19 cellular contexts compared by ENCODE assay signal in the genomic region with DNA sequence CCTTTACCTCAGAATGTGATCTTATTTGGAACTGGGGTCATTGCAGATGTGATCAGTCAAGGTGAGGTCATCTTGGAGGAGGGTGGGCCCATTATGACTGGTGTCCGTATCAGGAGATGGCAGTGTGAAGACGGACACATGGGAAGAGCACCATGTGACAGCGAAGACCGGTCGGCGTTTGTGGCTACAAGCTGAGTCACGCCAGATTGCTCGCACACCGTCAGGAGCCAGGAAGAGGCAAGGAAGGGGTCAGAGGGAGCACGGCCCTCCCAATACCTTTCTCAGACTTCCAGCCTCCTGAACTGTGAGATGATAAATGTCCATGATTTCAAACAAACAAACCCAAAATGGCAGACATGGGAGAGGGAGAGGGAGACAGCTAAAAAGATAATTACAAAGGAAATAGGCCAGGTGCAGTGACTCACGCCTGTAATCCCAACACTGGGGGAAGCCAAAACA. TPM values are rescaled to one million over a fixed set of nuclear protein-coding genes. Genes with fewer than 3 reads are reported as not detected.
DNase-seq lines count a peak whose midpoint lies in the region; ATAC-seq and TF ChIP-seq lines count a peak whose summit lies in the region.
"Had no signal": no experiment of that assay in that cellular context is flagged by ENCODE, and none has a peak within 500 bp of the region (broad histone marks: within the 10 kb centered on the region; RNA-seq: fewer than 3 reads in every experiment).

No MANE protein-coding gene starts in this region.

- H3K9me3 Mint-ChIP-seq in natural killer cell treated with Interleukin-12 subunit alpha and Interleukin-12 subunit beta and Interleukin-15 and Interleukin-18, amount 100 ng/mL, for 72 hours, result no peaks in the 10 kb centered on the region
- no peaks in the 10 kb centered on the region for H3K9me3 Mint-ChIP-seq in mesothelial cell of epicardium
- H3K9me3 Mint-ChIP-seq: activated B cell treated with CpG ODN at 0.5 μM for 24 hours; endodermal cell; stimulated activated naive B cell treated with anti-CD40 and anti-IgM and Interleukin-4, amounts not matched to agents 10 μg/mL and 1 μg/mL and 100 μg/mL, for 72 hours had no signal

- ATAC-seq in natural killer cell treated with Interleukin-12 subunit alpha and Interleukin-12 subunit beta and Interleukin-15 and Interleukin-18, amount 100 ng/mL, for 72 hours, result no peak
- ATAC-seq: Right ventricle myocardium inferior; stimulated activated naive B cell treated with anti-CD40 and anti-IgM and Interleukin-4, amounts not matched to agents 10 μg/mL and 1 μg/mL and 100 μg/mL, for 72 hours had no signal

- DNase-seq in ELR (ENCODE audit: low read depth), result peak; percentile 15
- DNase-seq in SHP77 treated with DMSO at 0.1 percent for 48 hours (lab: John Stamatoyannopoulos, UW), result peak; percentile 23
- DNase-seq in natural killer cell treated with Interleukin-12 subunit alpha and Interleukin-12 subunit beta and Interleukin-15 and Interleukin-18, amount 100 ng/mL, for 72 hours (ENCODE audit: low spot score), result no peak
- DNase-seq in SIG-M5 (lab: John Stamatoyannopoulos, UW), result no peak
- DNase-seq in mesothelial cell of epicardium (ENCODE audit: low spot score in 2 of 2, unreplicated experiment in 2 of 2), result no peak
- DNase-seq: activated B cell treated with CpG ODN at 0.5 μM for 24 hours; activated effector memory CD4-positive, alpha-beta T cell treated with Interleukin-2 at 50 U/mL for 16 hours; anterior cingulate cortex; endodermal cell; IMR-90; kidney; NCI-H1930; retina; stimulated activated naive B cell treated with anti-CD40 and anti-IgM and Interleukin-4, amounts not matched to agents 10 μg/mL and 1 μg/mL and 100 μg/mL, for 72 hours; T-helper 1 cell; tibial artery had no signal

- no peaks in the 10 kb centered on the region for H3K36me3 Mint-ChIP-seq in natural killer cell treated with Interleukin-12 subunit alpha and Interleukin-12 subunit beta and Interleukin-15 and Interleukin-18, amount 100 ng/mL, for 72 hours
- H3K36me3 Mint-ChIP-seq in mesothelial cell of epicardium, result peaks cover 2% of the 10 kb centered on the region

- no peaks in the 10 kb centered on the region for H3K27me3 Mint-ChIP-seq in natural killer cell treated with Interleukin-12 subunit alpha and Interleukin-12 subunit beta and Interleukin-15 and Interleukin-18, amount 100 ng/mL, for 72 hours
- no peaks in the 10 kb centered on the region for H3K27me3 Mint-ChIP-seq in mesothelial cell of epicardium (ENCODE audit: low read depth)
- H3K27me3 Mint-ChIP-seq: activated B cell treated with CpG ODN at 0.5 μM for 24 hours; B cell; stimulated activated naive B cell treated with anti-CD40 and anti-IgM and Interleukin-4, amounts not matched to agents 10 μg/mL and 1 μg/mL and 100 μg/mL, for 72 hours had no signal

- TF ChIP-seq CTCF in mesothelial cell of epicardium (IDR thresholded peaks at IDR 0.05; ENCODE audit: unreplicated experiment), result no peak

- no peak overlapping the region for H3K4me3 Mint-ChIP-seq in natural killer cell treated with Interleukin-12 subunit alpha and Interleukin-12 subunit beta and Interleukin-15 and Interleukin-18, amount 100 ng/mL, for 72 hours
- H3K4me3 Mint-ChIP-seq in mesothelial cell of epicardium, result no peak overlapping the region
- H3K4me3 Mint-ChIP-seq: activated B cell treated with CpG ODN at 0.5 μM for 24 hours; B cell; endodermal cell; stimulated activated naive B cell treated with anti-CD40 and anti-IgM and Interleukin-4, amounts not matched to agents 10 μg/mL and 1 μg/mL and 100 μg/mL, for 72 hours had no signal

- H3K4me1 Mint-ChIP-seq in natural killer cell treated with Interleukin-12 subunit alpha and Interleukin-12 subunit beta and Interleukin-15 and Interleukin-18, amount 100 ng/mL, for 72 hours (ENCODE audit: low read depth in 2 of 2), result peaks cover 38 to 41% of the 10 kb centered on the region in 2 donors
- peaks cover 19% of the 10 kb centered on the region for H3K4me1 Mint-ChIP-seq in mesothelial cell of epicardium

- H3K27ac Mint-ChIP-seq in natural killer cell treated with Interleukin-12 subunit alpha and Interleukin-12 subunit beta and Interleukin-15 and Interleukin-18, amount 100 ng/mL, for 72 hours, result peak overlapping the region; percentile 25 to 74
- no peak overlapping the region for H3K27ac Mint-ChIP-seq in mesothelial cell of epicardium
- H3K27ac Mint-ChIP-seq: activated B cell treated with CpG ODN at 0.5 μM for 24 hours; endodermal cell; stimulated activated naive B cell treated with anti-CD40 and anti-IgM and Interleukin-4, amounts not matched to agents 10 μg/mL and 1 μg/mL and 100 μg/mL, for 72 hours had no signal

RNA-seq across cellular contexts. Expression of gene STARD3, which starts 13.2 kb away (rescaled TPM):
- total RNA-seq in natural killer cell treated with Interleukin-12 subunit alpha and Interleukin-12 subunit beta and Interleukin-15 and Interleukin-18, amount 100 ng/mL, for 72 hours, result 100 to 1,000 TPM in 1 of 2 donors, 10 to 100 TPM in 1; 97.9 to 139 TPM
- total RNA-seq in mesothelial cell of epicardium, result 55.6 to 56.6 TPM (median 56.2 TPM) in 3 replicates

RNA-seq across cellular contexts. Expression of gene TCAP, which starts 15.0 kb away (rescaled TPM):
- 1 to 10 TPM; 2.1 to 2.5 TPM for total RNA-seq in natural killer cell treated with Interleukin-12 subunit alpha and Interleukin-12 subunit beta and Interleukin-15 and Interleukin-18, amount 100 ng/mL, for 72 hours
- total RNA-seq in mesothelial cell of epicardium, result 1.6 to 3.0 TPM (median 2.3 TPM) in 3 replicates

RNA-seq across cellular contexts. Expression of gene PNMT, which starts 18.1 kb away (rescaled TPM):
- not detected for total RNA-seq in natural killer cell treated with Interleukin-12 subunit alpha and Interleukin-12 subunit beta and Interleukin-15 and Interleukin-18, amount 100 ng/mL, for 72 hours
- 1.7 to 2.1 TPM (median 1.7 TPM) in 3 replicates for total RNA-seq in mesothelial cell of epicardium
- total RNA-seq: activated B cell treated with CpG ODN at 0.5 μM for 24 hours, IMR-90, NCI-H460 had no signal

RNA-seq across cellular contexts. Expression of gene PPP1R1B, which starts 23.4 kb away (rescaled TPM):
- not detected for total RNA-seq in natural killer cell treated with Interleukin-12 subunit alpha and Interleukin-12 subunit beta and Interleukin-15 and Interleukin-18, amount 100 ng/mL, for 72 hours
- total RNA-seq in mesothelial cell of epicardium, result 0.58 to 0.75 TPM (median 0.75 TPM) in 3 replicates
- total RNA-seq: activated B cell treated with CpG ODN at 0.5 μM for 24 hours, B cell, IMR-90 had no signal

RNA-seq across cellular contexts. Expression of gene PGAP3, which starts 37.7 kb away (rescaled TPM):
- 10 to 100 TPM in 1 of 2 donors, 1 to 10 TPM in 1; 8.8 to 13.7 TPM for total RNA-seq in natural killer cell treated with Interleukin-12 subunit alpha and Interleukin-12 subunit beta and Interleukin-15 and Interleukin-18, amount 100 ng/mL, for 72 hours
- 36.8 to 39.1 TPM (median 37.1 TPM) in 3 replicates for total RNA-seq in mesothelial cell of epicardium

Comparison
In these comparisons a context has a peak if more than half of its experiments do, and no peak if none do; other contexts are left out.
1. DNase-seq: peak in ELR (single experiment) and SHP77 treated with DMSO at 0.1 percent for 48 hours (single experiment); none in natural killer cell treated with Interleukin-12 subunit alpha and Interleukin-12 subunit beta and Interleukin-15 and Interleukin-18, amount 100 ng/mL, for 72 hours (single experiment), SIG-M5 (single experiment) and mesothelial cell of epicardium (0 of 2).